Comparison of ENCODE assay signal across 19 cellular contexts in genomic region chr18:12315481-12315880, GRCh38. TPM values are rescaled to one million over a fixed set of nuclear protein-coding genes. Genes with fewer than 3 reads are reported as not detected.
DNase-seq lines count a peak whose midpoint lies in the region; ATAC-seq, FAIRE-seq and TF ChIP-seq lines count a peak whose summit lies in the region.
"Had no signal": no experiment of that assay in that cellular context is flagged by ENCODE, and none has a peak within 500 bp of the region (broad histone marks: within the 10 kb centered on the region; RNA-seq: fewer than 3 reads in every experiment).

No MANE protein-coding gene starts in this region.

- H3K36me3 Mint-ChIP-seq in astrocyte (ENCODE audit: low read depth, unreplicated experiment): peaks cover 40% of the 10 kb centered on the region

- H3K27me3 ChIP-seq in astrocyte (ENCODE audit: insufficient read depth, low read length) (no peaks in the 10 kb centered on the region), heart left ventricle (no peaks in the 10 kb centered on the region), skeletal muscle satellite cell (ENCODE audit: control insufficient read depth, insufficient read depth, low read length) (no peaks in the 10 kb centered on the region)
- H3K27me3 ChIP-seq: left lung had no signal

- H3K4me1 Mint-ChIP-seq in astrocyte (ENCODE audit: low read depth, unreplicated experiment): peaks cover 53% of the 10 kb centered on the region
- H3K4me1 Mint-ChIP-seq: activated naive CD4-positive, alpha-beta T cell treated with anti-CD3 and anti-CD28 coated beads, Interleukin-2, amount 50 U/mL, for 24 hours had no signal

- H3K9me3 Mint-ChIP-seq in astrocyte (ENCODE audit: unreplicated experiment): peaks cover 3% of the 10 kb centered on the region

- DNase-seq in GM12891 (ENCODE audit: insufficient read length, low spot score): no peak
- no peak for DNase-seq in astrocyte (ENCODE audit: low read depth)
- DNase-seq in heart left ventricle: no peak
- DNase-seq in NCI-H446 treated with DMSO at 0.1 percent for 48 hours (lab: John Stamatoyannopoulos, UW): no peak
- DNase-seq in NCI-H526 (lab: John Stamatoyannopoulos, UW): no peak
- no peak for DNase-seq in medulla oblongata (ENCODE audit: extremely low spot score)
- DNase-seq: activated CD4-positive, alpha-beta T cell treated with anti-CD3 and anti-CD28 coated beads for 1 hour; Calu3; GDM1; KG1; left lung; NCI-H1436 treated with DMSO at 0.1 percent for 48 hours; NCI-H510A; stimulated activated naive CD4-positive, alpha-beta T cell; T-cell had no signal

- peaks cover 96% of the 10 kb centered on the region for H3K79me2 ChIP-seq in astrocyte (ENCODE audit: insufficient read depth, low read length)

- H3K9ac ChIP-seq in astrocyte (ENCODE audit: low read length) (no peak overlapping the region), skeletal muscle satellite cell (ENCODE audit: low read depth, low read length) (peak overlapping the region; percentile 32)

- peak in 2 of 4 donors; percentile 6 to 14 for ATAC-seq in heart left ventricle
- ATAC-seq in GM19023 (IDR thresholded peaks at IDR 0.05; ENCODE audit: unreplicated experiment): no peak
- ATAC-seq: left lung, T-cell had no signal

- H3K27me3 Mint-ChIP-seq in astrocyte (ENCODE audit: low read depth, unreplicated experiment): no peaks in the 10 kb centered on the region
- H3K27me3 Mint-ChIP-seq: activated naive CD4-positive, alpha-beta T cell treated with anti-CD3 and anti-CD28 coated beads, Interleukin-2, amount 50 U/mL, for 24 hours had no signal

- intact Hi-C loops in heart left ventricle (cut with DNase I): loop anchor here in 2 of 10 donors (5.0 kb wide), 2 partner anchors 38 to 57 kb away; no protein-coding TSS in a partner anchor

- peaks cover 88% of the 10 kb centered on the region for H4K20me1 ChIP-seq in astrocyte (ENCODE audit: insufficient read depth, low read length)

- WGBS in heart left ventricle, 4 donors: 46 to 65% (median 55%) methylated on average over 10 of the region's 10 CpGs

- TF ChIP-seq POLR2A in GM12891 (IDR thresholded peaks at IDR 0.05; ENCODE audit: low read depth, low read length) (no peak), heart left ventricle (IDR thresholded peaks at IDR 0.05) (no peak)

- TF ChIP-seq CTCF in astrocyte (IDR thresholded peaks at IDR 0.05; ENCODE audit: insufficient read depth, low read depth, low read length): no peak
- no peak for TF ChIP-seq CTCF in heart left ventricle (IDR thresholded peaks at IDR 0.05)

- H3K4me2 ChIP-seq in astrocyte (ENCODE audit: low read length) (peak overlapping the region; percentile 43), skeletal muscle satellite cell (ENCODE audit: low read length) (peak overlapping the region; percentile 35)

- H3K4me1 ChIP-seq in astrocyte (ENCODE audit: insufficient read depth, low read length) (peaks cover 18% of the 10 kb centered on the region), heart left ventricle (peaks cover 0 to 61% (median 57%) of the 10 kb centered on the region in 12 donors), skeletal muscle satellite cell (ENCODE audit: control insufficient read depth, insufficient read depth, low read length) (peaks cover 61% of the 10 kb centered on the region)

- H2AFZ ChIP-seq in astrocyte (ENCODE audit: low read depth, low read length): no peak overlapping the region

- H3K27ac ChIP-seq in astrocyte (ENCODE audit: low read depth, low read length) (no peak overlapping the region), heart left ventricle (peak overlapping the region in 11 of 12 donors; percentile 27 to 82 (median 55))
- H3K27ac ChIP-seq: left lung had no signal

- no peak overlapping the region for H3K27ac Mint-ChIP-seq in astrocyte (ENCODE audit: unreplicated experiment)
- H3K27ac Mint-ChIP-seq: activated naive CD4-positive, alpha-beta T cell treated with anti-CD3 and anti-CD28 coated beads, Interleukin-2, amount 50 U/mL, for 24 hours; T-cell had no signal

- H3K9me3 ChIP-seq in astrocyte (ENCODE audit: insufficient read depth, low read depth, low read length) (no peaks in the 10 kb centered on the region), heart left ventricle (peaks cover 0 to 14% (median 8%) of the 10 kb centered on the region in 12 donors), skeletal muscle satellite cell (replicated peaks; ENCODE audit: low read length) (no peaks in the 10 kb centered on the region)

- peak overlapping the region; percentile 62 for H3K4me3 Mint-ChIP-seq in astrocyte (ENCODE audit: unreplicated experiment)
- H3K4me3 Mint-ChIP-seq: activated naive CD4-positive, alpha-beta T cell treated with anti-CD3 and anti-CD28 coated beads, Interleukin-2, amount 50 U/mL, for 24 hours; T-cell had no signal

- FAIRE-seq in GM12891 (lab: Jason Lieb, UNC): peak; percentile 33
- no peak for FAIRE-seq in astrocyte (lab: Jason Lieb, UNC)
- FAIRE-seq: H1 had no signal

- H3K36me3 ChIP-seq in astrocyte (ENCODE audit: insufficient read depth, low read length) (peaks cover 71% of the 10 kb centered on the region), heart left ventricle (peaks cover 0 to 82% (median 52%) of the 10 kb centered on the region in 9 donors), skeletal muscle satellite cell (ENCODE audit: insufficient read depth, low read length) (peaks cover 90% of the 10 kb centered on the region)

- H3K4me3 ChIP-seq in astrocyte (ENCODE audit: insufficient read depth, low read depth, low read length): no peak overlapping the region
- H3K4me3 ChIP-seq in heart left ventricle: no peak overlapping the region
- no peak overlapping the region for H3K4me3 ChIP-seq in skeletal muscle satellite cell (ENCODE audit: low read length)
- H3K4me3 ChIP-seq: left lung had no signal

TF ChIP-seq in GM12891, 5 proteins besides CTCF, POLR2A, EP300 and RAD21:
- no peak for TF ChIP-seq PAX5 (IDR thresholded peaks at IDR 0.05; ENCODE audit: insufficient read depth, low read length, severe bottlenecking)
- no peak for TF ChIP-seq SPI1 (IDR thresholded peaks at IDR 0.05; ENCODE audit: low read depth, low read length)
- no peak for TF ChIP-seq POU2F2 (IDR thresholded peaks at IDR 0.05; ENCODE audit: low read depth, low read length)
- no peak for TF ChIP-seq TAF1 (IDR thresholded peaks at IDR 0.05; ENCODE audit: low read depth, low read length)
- TF ChIP-seq POLR2AphosphoS5 (IDR thresholded peaks at IDR 0.05; ENCODE audit: low read depth, low read length): no peak
TF ChIP-seq in GM12891: peak in this region for 0.

RNA-seq across cellular contexts. Expression of gene TUBB6, which starts 7.4 kb away (rescaled TPM):
- 74.6 TPM for polyA plus RNA-seq in GM12891 (2012; ENCODE audit: low read depth, missing spikeins)
- total RNA-seq in astrocyte: 485 and 528 TPM in 2 replicates
- total RNA-seq in heart left ventricle: 100 to 1,000 TPM in 6 of 9 donors, 10 to 100 TPM in 3; 64.8 to 421 (median 126) TPM
- polyA plus RNA-seq in heart left ventricle: 100 to 1,000 TPM in 1 of 2 donors, 10 to 100 TPM in 1; 90.4 to 800 TPM
- 661 and 1,104 TPM in 2 replicates for total RNA-seq in skeletal muscle satellite cell (2012; rRNA removed)
